16 cellular contexts compared by ENCODE assay signal in the genomic region with DNA sequence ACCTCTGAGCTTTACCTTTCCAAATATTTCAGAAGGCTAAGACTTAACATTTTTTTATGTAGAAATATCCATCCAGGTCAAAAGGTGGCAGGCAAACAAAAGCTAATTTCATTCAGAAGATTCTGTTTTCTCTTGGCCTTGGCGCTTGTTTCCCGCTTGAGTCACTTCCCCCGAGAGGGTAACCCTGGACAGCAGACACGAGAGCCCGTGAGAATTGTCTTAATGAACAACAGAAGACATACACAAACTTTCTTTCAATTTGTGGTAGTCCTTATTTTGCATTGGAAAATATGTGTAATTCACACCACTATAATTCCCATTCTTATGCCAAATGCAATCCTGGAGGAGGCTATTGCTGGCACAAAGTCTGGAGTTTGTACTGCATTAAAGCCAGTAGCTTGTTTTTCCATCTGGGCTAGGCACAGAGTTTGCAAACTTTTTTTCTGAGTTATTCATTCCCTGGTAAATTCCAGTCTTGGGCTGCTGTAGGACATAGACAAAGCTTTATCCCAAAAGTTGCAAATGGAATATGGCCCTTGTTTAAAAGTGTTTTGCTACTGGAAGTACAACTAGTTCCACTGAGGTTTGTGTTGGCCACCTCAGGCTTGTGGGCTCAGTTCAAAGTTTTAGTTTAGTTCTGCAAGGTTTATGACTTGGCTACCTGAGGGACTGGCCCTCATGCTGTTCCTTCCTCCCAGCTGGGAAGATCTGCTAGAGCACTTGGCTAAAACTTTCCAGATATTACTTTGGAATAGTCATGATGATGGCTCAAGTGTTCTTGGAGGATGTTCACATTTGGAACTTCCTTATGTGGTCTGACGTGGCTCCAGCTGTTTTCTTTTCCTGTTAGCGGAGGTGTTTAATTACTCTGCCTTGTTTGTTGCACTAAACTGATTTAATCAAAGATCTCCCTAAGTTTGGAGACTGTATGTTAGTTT.
DNase-seq lines count a peak whose midpoint lies in the region; ATAC-seq and TF ChIP-seq lines count a peak whose summit lies in the region.
"Had no signal": no experiment of that assay in that cellular context is flagged by ENCODE, and none has a peak within 500 bp of the region (broad histone marks: within the 10 kb centered on the region; RNA-seq: fewer than 3 reads in every experiment).

No MANE protein-coding gene starts in this region.

- TF ChIP-seq CTCF in thoracic aorta (IDR thresholded peaks at IDR 0.05) (no peak), omental fat pad (IDR thresholded peaks at IDR 0.05) (no peak)

- H3K36me3 ChIP-seq in thoracic aorta, result no peaks in the 10 kb centered on the region

- H3K4me1 ChIP-seq in thoracic aorta (ENCODE audit: control insufficient read depth in 1 of 2, low read depth in 2 of 2), result peaks cover 8 to 11% of the 10 kb centered on the region in 2 donors

- H3K27ac Mint-ChIP-seq in activated CD4-positive, alpha-beta T cell treated with anti-CD3 and anti-CD28 coated beads, Interleukin-2, amount 10 ng/mL, durations not matched to agents 24 days and 14 days, result peak overlapping the region; percentile 2
- H3K27ac Mint-ChIP-seq: activated T-helper 2 cell treated with anti-CD3 and anti-CD28 coated beads, Interferon-gamma antibody, Interleukin-2, Interleukin-4, amounts not matched to agents 10 μg/mL and 5 μg/mL and 100 μg/mL, durations not matched to agents 14 hours and 24 hours and 36 hours had no signal

- no peak for DNase-seq in activated CD4-positive, alpha-beta T cell treated with anti-CD3 and anti-CD28 coated beads, Interleukin-2, amount 10 ng/mL, durations not matched to agents 24 days and 14 days
- no peak for DNase-seq in activated CD4-positive, alpha-beta T cell treated with anti-CD3 and anti-CD28 coated beads, Interleukin-2, amount 50 U/mL, for 4 hours
- DNase-seq in astrocyte of the hippocampus (ENCODE audit: low read depth, low spot score), result peak; percentile 42
- peak; percentile 43 for DNase-seq in left ventricle myocardium superior
- no peak for DNase-seq in thoracic aorta (ENCODE audit: low spot score)
- no peak for DNase-seq in omental fat pad (ENCODE audit: low spot score)
- DNase-seq in activated CD4-positive, alpha-beta T cell treated with anti-CD3 and anti-CD28 coated beads, Interleukin-2, amount 50 U/mL, for 48 hours, result no peak
- DNase-seq: activated CD4-positive, CD25-positive, alpha-beta regulatory T cell treated with anti-CD3 and anti-CD28 coated beads, Interleukin-2, amount 50 U/mL, for 72 hours; caudate nucleus; DMS153; erythroblast; NCI-H187 treated with DMSO at 0.1 percent for 48 hours; NCI-H774; SW 1271 had no signal

- no peaks in the 10 kb centered on the region for H3K9me3 ChIP-seq in thoracic aorta

- H3K4me3 ChIP-seq in thoracic aorta, result peak overlapping the region; percentile 29

- H3K27me3 Mint-ChIP-seq in activated CD4-positive, alpha-beta T cell treated with anti-CD3 and anti-CD28 coated beads, Interleukin-2, amount 10 ng/mL, durations not matched to agents 24 days and 14 days, result no peaks in the 10 kb centered on the region

- H3K36me3 Mint-ChIP-seq in activated CD4-positive, alpha-beta T cell treated with anti-CD3 and anti-CD28 coated beads, Interleukin-2, amount 10 ng/mL, durations not matched to agents 24 days and 14 days (ENCODE audit: low read depth), result peaks cover 6% of the 10 kb centered on the region

- peaks cover 43% of the 10 kb centered on the region for H3K4me1 Mint-ChIP-seq in activated CD4-positive, alpha-beta T cell treated with anti-CD3 and anti-CD28 coated beads, Interleukin-2, amount 10 ng/mL, durations not matched to agents 24 days and 14 days

- H3K27ac ChIP-seq in thoracic aorta, result peak overlapping the region in 1 of 2 donors; percentile 11

- peak; percentile 90 for ATAC-seq in left ventricle myocardium superior
- ATAC-seq in thoracic aorta (ENCODE audit: insufficient number of reproducible peaks, low FRiP score, low read depth), result no peak
- no peak for ATAC-seq in HG02973 (IDR thresholded peaks at IDR 0.05; ENCODE audit: unreplicated experiment)
- no peak for ATAC-seq in omental fat pad (ENCODE audit: low FRiP score)

- intact Hi-C loops in activated CD4-positive, alpha-beta T cell treated with anti-CD3 and anti-CD28 coated beads, Interleukin-2, amount 10 ng/mL, durations not matched to agents 24 days and 14 days (cut with micrococcal nuclease), result no loop called here
- intact Hi-C loops in left ventricle myocardium superior (cut with micrococcal nuclease), result loop anchor here (10.0 kb wide), 1 partner anchor 248 kb away; no protein-coding TSS in a partner anchor

- no peaks in the 10 kb centered on the region for H3K27me3 ChIP-seq in thoracic aorta (replicated peaks; ENCODE audit: insufficient read depth)

- H3K9me3 Mint-ChIP-seq in activated CD4-positive, alpha-beta T cell treated with anti-CD3 and anti-CD28 coated beads, Interleukin-2, amount 10 ng/mL, durations not matched to agents 24 days and 14 days, result peaks cover 18% of the 10 kb centered on the region

- no peak overlapping the region for H3K4me3 Mint-ChIP-seq in activated CD4-positive, alpha-beta T cell treated with anti-CD3 and anti-CD28 coated beads, Interleukin-2, amount 10 ng/mL, durations not matched to agents 24 days and 14 days

Comparison
In these comparisons a context has a peak if more than half of its experiments do, and no peak if none do; other contexts are left out.
1. DNase-seq: peak in astrocyte of the hippocampus (single experiment) and left ventricle myocardium superior (single experiment); none in activated CD4-positive, alpha-beta T cell treated with anti-CD3 and anti-CD28 coated beads, Interleukin-2, amount 10 ng/mL, durations not matched to agents 24 days and 14 days (single experiment), activated CD4-positive, alpha-beta T cell treated with anti-CD3 and anti-CD28 coated beads, Interleukin-2, amount 50 U/mL, for 4 hours (0 of 2), thoracic aorta (single experiment), omental fat pad (single experiment) and activated CD4-positive, alpha-beta T cell treated with anti-CD3 and anti-CD28 coated beads, Interleukin-2, amount 50 U/mL, for 48 hours (0 of 2).